ENCODE assay signal across 9 cellular contexts in the genomic region with DNA sequence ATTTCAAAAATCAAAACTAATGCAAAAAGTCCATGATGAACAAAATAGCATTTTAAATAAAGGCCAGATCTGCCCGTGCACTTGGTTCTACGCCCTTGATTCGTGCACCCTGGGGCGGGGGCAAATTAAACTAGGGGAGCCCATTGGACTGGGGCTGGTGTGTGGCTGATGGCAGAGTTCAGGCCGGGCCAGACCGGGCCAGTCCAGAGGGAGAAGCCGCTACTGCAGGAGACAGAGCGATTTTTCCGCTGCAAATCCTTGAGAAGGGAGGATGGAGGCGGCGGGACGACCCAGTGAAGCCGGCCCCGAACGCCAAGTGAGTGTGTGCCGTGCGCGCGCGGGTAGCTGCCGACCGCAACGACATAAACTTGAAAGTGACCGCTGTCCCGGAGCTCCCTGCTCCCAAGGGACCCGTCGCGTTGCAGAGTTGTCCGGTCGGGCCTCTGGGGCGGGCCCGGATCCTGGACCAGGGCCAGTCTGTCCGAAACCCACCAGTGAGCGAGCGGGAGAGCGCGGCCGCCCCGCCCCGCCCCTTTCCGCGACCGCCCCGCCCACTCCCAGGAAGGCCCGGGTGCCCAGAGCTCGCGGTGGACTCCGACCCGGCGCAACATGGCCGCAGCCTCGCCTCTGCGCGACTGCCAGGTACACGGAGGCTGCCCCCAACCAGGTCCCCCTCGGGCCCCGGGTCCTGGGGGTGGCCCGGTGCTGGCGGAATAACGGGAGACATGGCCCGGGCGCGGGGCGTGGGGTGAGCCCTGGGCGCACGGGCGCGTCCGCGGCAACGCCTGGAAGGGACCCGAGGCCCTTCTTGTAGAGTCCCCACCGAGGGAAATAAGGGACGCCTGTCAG. TPM values are rescaled to one million over a fixed set of nuclear protein-coding genes. Genes with fewer than 3 reads are reported as not detected.
DNase-seq lines count a peak whose midpoint lies in the region; ATAC-seq and TF ChIP-seq lines count a peak whose summit lies in the region.
"Had no signal": no experiment of that assay in that cellular context is flagged by ENCODE, and none has a peak within 500 bp of the region (broad histone marks: within the 10 kb centered on the region; RNA-seq: fewer than 3 reads in every experiment).

TSS of gene TTC38 (plus strand) at position 578 of the 849 bp plus-strand sequence. CDS start at position 610, 32 bp downstream.

- CTCF ChIA-PET in Caco-2 (lab: Charles Lee): interaction anchor here (0.6 kb wide), 2 partner anchors 29 to 123 kb away, joined by 4 to 6 read pairs; partner anchors contain the start of gene GTSE1

- H3K4me3 ChIP-seq in Caco-2 (ENCODE audit: low read depth, low read length) (peak within 1 kb of the TSS; percentile 80), right atrium auricular region (peak within 1 kb of the TSS; percentile 64 to 82)

- H3K36me3 ChIP-seq in Caco-2 (ENCODE audit: control insufficient read depth, insufficient read depth, low read length) (peaks cover 3% of the 10 kb centered on the region; the same call in 1 of the 2 replicates), right atrium auricular region (peaks cover 8% of the 10 kb centered on the region)

- H3K36me3 Mint-ChIP-seq in Caco-2 (ENCODE audit: insufficient read depth, unreplicated experiment): peaks cover 13% of the 10 kb centered on the region
- H3K36me3 Mint-ChIP-seq in T-helper 17 cell (ENCODE audit: low read depth): peaks cover 2% of the 10 kb centered on the region

- H3K27me3 Mint-ChIP-seq in Caco-2 (ENCODE audit: insufficient read depth, unreplicated experiment): no peaks in the 10 kb centered on the region
- H3K27me3 Mint-ChIP-seq in T-helper 17 cell: peaks cover 31% of the 10 kb centered on the region

- POLR2A ChIA-PET in Caco-2 (lab: Charles Lee): interaction anchor here (0.6 to 1.4 kb wide), 8 partner anchors 12 to 1321 kb away, joined by 3 to 8 read pairs (median 4); partner anchors contain the start of gene CDPF1

- peaks cover 6% of the 10 kb centered on the region for H3K9me3 Mint-ChIP-seq in Caco-2 (ENCODE audit: unreplicated experiment)

- H3K4me1 ChIP-seq in Caco-2 (peaks cover 16% of the 10 kb centered on the region), right atrium auricular region (peaks cover 0 to 25% of the 10 kb centered on the region in 2 donors)

- peak within 1 kb of the TSS; percentile 81 to 90 for H3K27ac ChIP-seq in right atrium auricular region
- H3K27ac ChIP-seq: epithelial cell of prostate had no signal

- H3K27me3 ChIP-seq in Caco-2 (replicated peaks; ENCODE audit: control insufficient read depth, insufficient read depth, low read length): no peaks in the 10 kb centered on the region
- H3K27me3 ChIP-seq in right atrium auricular region: no peaks in the 10 kb centered on the region

- no peak for TF ChIP-seq CTCF in Caco-2 (IDR thresholded peaks at IDR 0.05; ENCODE audit: insufficient read depth in 1 of 2, low read depth in 1 of 2, low read length in 1 of 2, severe bottlenecking in 1 of 2, unreplicated experiment in 1 of 2)
- no peak for TF ChIP-seq CTCF in right atrium auricular region (IDR thresholded peaks at IDR 0.05)

- peak within 1 kb of the TSS; percentile 90 for H3K4me3 Mint-ChIP-seq in Caco-2 (ENCODE audit: unreplicated experiment)
- H3K4me3 Mint-ChIP-seq in T-helper 17 cell: peak within 1 kb of the TSS; percentile 93

- intact Hi-C loops in Caco-2 (cut with micrococcal nuclease; ENCODE audit: unreplicated experiment) (loop anchor here (1.0 kb wide), 3 partner anchors 17 to 145 kb away; partner anchors contain the start of genes CDPF1 and GTSE1), posterior vena cava (cut with DNase I) (no loop called here)

- DNase-seq in Caco-2 (peak; percentile 89 to 90), LHCN-M2 (ENCODE audit: low read depth) (peak; percentile 85), T-helper 17 cell (peak in 2 of 3 donors; percentile 47 to 52), astrocyte of the hippocampus (ENCODE audit: low read depth, low spot score) (peak; percentile 93), right atrium auricular region (ENCODE audit: low spot score) (peak; percentile 94), posterior vena cava (ENCODE audit: low spot score) (peak; percentile 97), SIG-M5 treated with dmso at 0.1 percent for 504 hours (lab: John Stamatoyannopoulos, UW; ENCODE audit: unreplicated experiment) (no peak)

- BruUV-seq in Caco-2 (replicated peaks; lab: Mats Ljungman, UMichigan): TSS peak; percentile 47

- ATAC-seq in GM21367 (IDR thresholded peaks at IDR 0.05; ENCODE audit: unreplicated experiment): peak; percentile 73
- peak; percentile 89 for ATAC-seq in T-helper 17 cell

- H3K4me1 Mint-ChIP-seq in Caco-2 (ENCODE audit: low read depth, unreplicated experiment): no peaks in the 10 kb centered on the region
- H3K4me1 Mint-ChIP-seq in T-helper 17 cell: peaks cover 17% of the 10 kb centered on the region

- H3K27ac Mint-ChIP-seq in Caco-2 (ENCODE audit: unreplicated experiment) (peak within 1 kb of the TSS; percentile 75), T-helper 17 cell (peak within 1 kb of the TSS; percentile 68)

- H3K9me3 ChIP-seq in Caco-2: peaks cover 14% of the 10 kb centered on the region
- no peaks in the 10 kb centered on the region for H3K9me3 ChIP-seq in T-helper 17 cell (ENCODE audit: control insufficient read depth, low read length, poor library complexity, severe bottlenecking)
- no peaks in the 10 kb centered on the region for H3K9me3 ChIP-seq in right atrium auricular region

RNA-seq across cellular contexts. Expression of gene TTC38, which starts in this region (rescaled TPM):
- 44.5 and 48.9 TPM in 2 replicates for total RNA-seq in Caco-2 (2022)
- 38.0 and 38.6 TPM in 2 replicates for total RNA-seq in LHCN-M2 (2014; rRNA removed)
- 20.9 TPM for polyA plus RNA-seq in LHCN-M2 (2012)
- total RNA-seq in T-helper 17 cell: 1 to 10 TPM; 4.3 to 7.1 TPM
- 10 to 100 TPM; 22.6 to 41.7 TPM for total RNA-seq in right atrium auricular region
- total RNA-seq in posterior vena cava: 10 to 100 TPM; 15.4 to 23.8 TPM
